26 cellular contexts compared by ENCODE assay signal in genomic region chr18:22865354-22866116, GRCh38.
DNase-seq lines count a peak whose midpoint lies in the region; ATAC-seq, FAIRE-seq and TF ChIP-seq lines count a peak whose summit lies in the region.
"Had no signal": no experiment of that assay in that cellular context is flagged by ENCODE, and none has a peak within 500 bp of the region (broad histone marks: within the 10 kb centered on the region; RNA-seq: fewer than 3 reads in every experiment).

No MANE protein-coding gene starts in this region.

- H3K36me3 ChIP-seq in HEK293 (ENCODE audit: control insufficient read depth in 2 of 2, insufficient read depth in 1 of 2, low read length in 2 of 2) (no peaks in the 10 kb centered on the region), pancreas (no peaks in the 10 kb centered on the region)
- H3K36me3 ChIP-seq: BLaER1, right atrium auricular region had no signal

- TF ChIP-seq CTCF in HEK293 (tag by site-specific recombination; IDR thresholded peaks at IDR 0.05) (no peak), foreskin keratinocyte (conservative IDR thresholded peaks at IDR 0.05) (peak; percentile 12), pancreas (IDR thresholded peaks at IDR 0.05) (no peak), GM20000 (IDR thresholded peaks at IDR 0.05; ENCODE audit: extremely low read depth, missing control alignments) (no peak)

- FAIRE-seq in pancreas (lab: Jason Lieb, UNC) = no peak
- FAIRE-seq: GM12878, K562 had no signal

- DNase-seq in NCI-H82 treated with DMSO at 0.1 percent for 48 hours (lab: John Stamatoyannopoulos, UW; ENCODE audit: unreplicated experiment) (peak; percentile 23), foreskin keratinocyte (peak; percentile 60 to 79), pancreas (no peak), middle frontal gyrus (ENCODE audit: extremely low spot score, low spot score) (no peak), GM20000 (ENCODE audit: low spot score) (no peak), COLO829 (ENCODE audit: low spot score) (no peak)
- no peak for DNase-seq in activated CD4-positive, alpha-beta T cell treated with anti-CD3 and anti-CD28 coated beads for 36 hours
- DNase-seq: Caco-2; caudate nucleus; naive thymus-derived CD4-positive, alpha-beta T cell; NCI-H1436; NCI-H2171; NCI-H524; stimulated activated CD4-positive, alpha-beta T cell treated with anti-CD3 and anti-CD28 coated beads, Interleukin-12 subunit alpha, Interleukin-12 subunit beta, amount 100 ng/mL, for 4 hours; stimulated activated CD4-positive, alpha-beta T cell treated with anti-CD3 and anti-CD28 coated beads, Interleukin-4, amount 100 ng/mL, for 4 hours; stimulated activated naive CD4-positive, alpha-beta T cell; testis had no signal

- no peaks in the 10 kb centered on the region for H3K36me3 Mint-ChIP-seq in activated CD4-positive, alpha-beta T cell treated with anti-CD3 and anti-CD28 coated beads for 36 hours (ENCODE audit: low read depth)
- H3K36me3 Mint-ChIP-seq: activated naive CD4-positive, alpha-beta T cell treated with anti-CD3 and anti-CD28 coated beads, Interleukin-2, amount 50 U/mL, for 24 hours; memory B cell; naive thymus-derived CD4-positive, alpha-beta T cell had no signal

- no peak overlapping the region for H3K4me3 Mint-ChIP-seq in activated CD4-positive, alpha-beta T cell treated with anti-CD3 and anti-CD28 coated beads for 36 hours
- H3K4me3 Mint-ChIP-seq: activated naive CD4-positive, alpha-beta T cell treated with anti-CD3 and anti-CD28 coated beads, Interleukin-2, amount 50 U/mL, for 24 hours; memory B cell; naive thymus-derived CD4-positive, alpha-beta T cell had no signal

- WGBS in pancreas, 2 donors = 23 to 27% methylated on average over 7 of the region's 7 CpGs

- ATAC-seq in foreskin keratinocyte = peak; percentile 81
- peak; percentile 75 to 91 (median 88) for ATAC-seq in pancreas
- ATAC-seq in activated CD4-positive, alpha-beta T cell treated with anti-CD3 and anti-CD28 coated beads for 36 hours = no peak
- ATAC-seq: GM12878; K562; naive thymus-derived CD4-positive, alpha-beta T cell; Right ventricle myocardium inferior had no signal

- intact Hi-C loops in pancreas (cut with DNase I) = no loop called here
- intact Hi-C loops in activated CD4-positive, alpha-beta T cell treated with anti-CD3 and anti-CD28 coated beads for 36 hours (cut with DNase I, micrococcal nuclease) = no loop called here

- H3K4me1 ChIP-seq in HEK293 (ENCODE audit: control insufficient read depth, insufficient read depth, low read length) (no peaks in the 10 kb centered on the region), foreskin keratinocyte (peaks cover 24% of the 10 kb centered on the region), pancreas (peaks cover 0 to 6% (median 5%) of the 10 kb centered on the region in 3 donors)
- H3K4me1 ChIP-seq: BLaER1, right atrium auricular region, testis had no signal

- H3K4me1 Mint-ChIP-seq in activated CD4-positive, alpha-beta T cell treated with anti-CD3 and anti-CD28 coated beads for 36 hours = no peaks in the 10 kb centered on the region
- H3K4me1 Mint-ChIP-seq: activated naive CD4-positive, alpha-beta T cell treated with anti-CD3 and anti-CD28 coated beads, Interleukin-2, amount 50 U/mL, for 24 hours; memory B cell; naive thymus-derived CD4-positive, alpha-beta T cell had no signal

- no peaks in the 10 kb centered on the region for H3K9me3 Mint-ChIP-seq in activated CD4-positive, alpha-beta T cell treated with anti-CD3 and anti-CD28 coated beads for 36 hours (ENCODE audit: low read depth)
- H3K9me3 Mint-ChIP-seq: activated naive CD4-positive, alpha-beta T cell treated with anti-CD3 and anti-CD28 coated beads, Interleukin-2, amount 50 U/mL, for 24 hours; memory B cell had no signal

- peaks cover 34% of the 10 kb centered on the region for H3K27me3 Mint-ChIP-seq in activated CD4-positive, alpha-beta T cell treated with anti-CD3 and anti-CD28 coated beads for 36 hours

- CTCF ChIA-PET in HEK293 (lab: Yijun Ruan, JAX) = interaction anchor here (0.7 kb wide), 1 partner anchor 948 kb away, joined by 3 read pairs; no protein-coding TSS in a partner anchor
- CTCF ChIA-PET in activated CD4-positive, alpha-beta T cell treated with anti-CD3 and anti-CD28 coated beads for 36 hours (lab: Charles Lee) = no interaction called here

- no peak overlapping the region for H3K4me3 ChIP-seq in HEK293 (ENCODE audit: low read depth, low read length)
- H3K4me3 ChIP-seq in pancreas = peak overlapping the region in 2 of 4 donors; percentile 20 to 32
- H3K4me3 ChIP-seq: BLaER1, GM12878, K562, right atrium auricular region, testis had no signal

- no peak overlapping the region for H3K27ac Mint-ChIP-seq in activated CD4-positive, alpha-beta T cell treated with anti-CD3 and anti-CD28 coated beads for 36 hours
- H3K27ac Mint-ChIP-seq: activated naive CD4-positive, alpha-beta T cell treated with anti-CD3 and anti-CD28 coated beads, Interleukin-2, amount 50 U/mL, for 24 hours; memory B cell; naive thymus-derived CD4-positive, alpha-beta T cell had no signal

- H3K9me3 ChIP-seq in HEK293 (ENCODE audit: control insufficient read depth, insufficient read depth, low read depth, low read length) (no peaks in the 10 kb centered on the region), pancreas (no peaks in the 10 kb centered on the region)
- H3K9me3 ChIP-seq: BLaER1, Caco-2, right atrium auricular region, testis had no signal

- H3K27me3 ChIP-seq in foreskin keratinocyte (no peaks in the 10 kb centered on the region), pancreas (no peaks in the 10 kb centered on the region)
- H3K27me3 ChIP-seq: BLaER1, right atrium auricular region, testis had no signal

- no peak overlapping the region for H3K27ac ChIP-seq in HEK293 (ENCODE audit: extremely low read depth, low read depth, low read length)
- H3K27ac ChIP-seq in foreskin keratinocyte = peak overlapping the region; percentile 47
- H3K27ac ChIP-seq in pancreas = peak overlapping the region in 2 of 4 donors; percentile 66 to 76
- H3K27ac ChIP-seq: BLaER1, right atrium auricular region, testis, VCaP had no signal

- POLR2A ChIA-PET in HEK293 (lab: Yijun Ruan, JAX) = no interaction called here
- POLR2A ChIA-PET in activated CD4-positive, alpha-beta T cell treated with anti-CD3 and anti-CD28 coated beads for 36 hours (lab: Charles Lee) = no interaction called here

TF ChIP-seq in HEK293, 187 proteins besides CTCF, POLR2A, EP300 and RAD21:
- TF ChIP-seq KLF17 (tag by site-specific recombination; IDR thresholded peaks at IDR 0.05) (no peak), BCL11A (tag by site-specific recombination; IDR thresholded peaks at IDR 0.05; ENCODE audit: low read depth) (no peak), PRDM10 (tag by site-specific recombination; IDR thresholded peaks at IDR 0.05) (peak; percentile 26; the same call in 1 of the 2 replicates), TCF7L2 (IDR thresholded peaks at IDR 0.05; ENCODE audit: borderline replicate concordance, low read depth, low read length) (no peak)

Comparison
In these comparisons a context has a peak if more than half of its experiments do, and no peak if none do; other contexts are left out.
1. DNase-seq: peak in NCI-H82 treated with DMSO at 0.1 percent for 48 hours (single experiment) and foreskin keratinocyte (2 of 2); none in pancreas (0 of 6), activated CD4-positive, alpha-beta T cell treated with anti-CD3 and anti-CD28 coated beads for 36 hours (single experiment), middle frontal gyrus (single experiment), GM20000 (single experiment) and COLO829 (single experiment).